In genomic region chr6:37169458-37170272, GRCh38 we compare ENCODE assay signal across 8 cellular contexts. TPM values are rescaled to one million over a fixed set of nuclear protein-coding genes. Genes with fewer than 3 reads are reported as not detected.
DNase-seq lines count a peak whose midpoint lies in the region; ATAC-seq and TF ChIP-seq lines count a peak whose summit lies in the region.

TSS of gene PIM1 (plus strand) at chr6:37170152. CDS start at chr6:37170576, 424 bp downstream.

- DNase-seq in DMS 273 treated with DMSO at 0.1 percent for 48 hours (lab: John Stamatoyannopoulos, UW) (peak; percentile 95), erythroblast (lab: John Stamatoyannopoulos, UW) (peak; percentile 99 to 100)
- peak; percentile 91 for DNase-seq in Jurkat, Clone E6-1 (ENCODE audit: low read depth, low spot score)
- DNase-seq in activated T-cell treated with anti-CD3 and anti-CD28 coated beads, Interleukin-2, amount 50 U/mL, for 24 hours, result peak; percentile 99
- DNase-seq in stimulated activated CD8-positive, alpha-beta memory T cell treated with anti-CD3 and anti-CD28 coated beads, Interleukin-4, amount 100 ng/mL, for 48 hours, result peak; percentile 99

- peak; percentile 57 for ATAC-seq in GM21576 (IDR thresholded peaks at IDR 0.05; ENCODE audit: unreplicated experiment)

- no peaks in the 10 kb centered on the region for H3K27me3 ChIP-seq in mucosa of stomach (ENCODE audit: control insufficient read depth, insufficient read depth, low read length)

- H3K4me1 Mint-ChIP-seq in activated T-cell treated with anti-CD3 and anti-CD28 coated beads, Interleukin-2, amount 50 U/mL, for 24 hours (ENCODE audit: low read depth), result peaks cover 42% of the 10 kb centered on the region

- H3K4me3 Mint-ChIP-seq in activated T-cell treated with anti-CD3 and anti-CD28 coated beads, Interleukin-2, amount 50 U/mL, for 24 hours, result peak within 1 kb of the TSS; percentile 91

- H3K9ac ChIP-seq in mucosa of stomach (ENCODE audit: low read length), result peak within 1 kb of the TSS; percentile 84

- H3K4me1 ChIP-seq in mucosa of stomach (ENCODE audit: control insufficient read depth, insufficient read depth, low read length), result peaks cover 29% of the 10 kb centered on the region

- no peaks in the 10 kb centered on the region for H3K27me3 Mint-ChIP-seq in activated T-cell treated with anti-CD3 and anti-CD28 coated beads, Interleukin-2, amount 50 U/mL, for 24 hours

- H3K27ac Mint-ChIP-seq in activated T-cell treated with anti-CD3 and anti-CD28 coated beads, Interleukin-2, amount 50 U/mL, for 24 hours, result peak within 1 kb of the TSS; percentile 97

- H3K9me3 Mint-ChIP-seq in activated T-cell treated with anti-CD3 and anti-CD28 coated beads, Interleukin-2, amount 50 U/mL, for 24 hours, result no peaks in the 10 kb centered on the region

- H3K36me3 Mint-ChIP-seq in activated T-cell treated with anti-CD3 and anti-CD28 coated beads, Interleukin-2, amount 50 U/mL, for 24 hours (ENCODE audit: low read depth), result peaks cover 44% of the 10 kb centered on the region

- no peak for TF ChIP-seq POLR2A in erythroblast (IDR thresholded peaks at IDR 0.05; ENCODE audit: low read length)

- H3K9me3 ChIP-seq in mucosa of stomach (ENCODE audit: control insufficient read depth, low read length), result no peaks in the 10 kb centered on the region

- peak within 1 kb of the TSS; percentile 64 for H3K4me3 ChIP-seq in Jurkat, Clone E6-1 (ENCODE audit: low read length)
- H3K4me3 ChIP-seq in mucosa of stomach (ENCODE audit: low read length), result peak within 1 kb of the TSS; percentile 85

- H3K36me3 ChIP-seq in mucosa of stomach (ENCODE audit: control insufficient read depth, insufficient read depth, low read length), result no peaks in the 10 kb centered on the region

TF ChIP-seq in PFSK-1, 5 proteins besides CTCF, POLR2A, EP300 and RAD21:
- TF ChIP-seq, protein P1, sequence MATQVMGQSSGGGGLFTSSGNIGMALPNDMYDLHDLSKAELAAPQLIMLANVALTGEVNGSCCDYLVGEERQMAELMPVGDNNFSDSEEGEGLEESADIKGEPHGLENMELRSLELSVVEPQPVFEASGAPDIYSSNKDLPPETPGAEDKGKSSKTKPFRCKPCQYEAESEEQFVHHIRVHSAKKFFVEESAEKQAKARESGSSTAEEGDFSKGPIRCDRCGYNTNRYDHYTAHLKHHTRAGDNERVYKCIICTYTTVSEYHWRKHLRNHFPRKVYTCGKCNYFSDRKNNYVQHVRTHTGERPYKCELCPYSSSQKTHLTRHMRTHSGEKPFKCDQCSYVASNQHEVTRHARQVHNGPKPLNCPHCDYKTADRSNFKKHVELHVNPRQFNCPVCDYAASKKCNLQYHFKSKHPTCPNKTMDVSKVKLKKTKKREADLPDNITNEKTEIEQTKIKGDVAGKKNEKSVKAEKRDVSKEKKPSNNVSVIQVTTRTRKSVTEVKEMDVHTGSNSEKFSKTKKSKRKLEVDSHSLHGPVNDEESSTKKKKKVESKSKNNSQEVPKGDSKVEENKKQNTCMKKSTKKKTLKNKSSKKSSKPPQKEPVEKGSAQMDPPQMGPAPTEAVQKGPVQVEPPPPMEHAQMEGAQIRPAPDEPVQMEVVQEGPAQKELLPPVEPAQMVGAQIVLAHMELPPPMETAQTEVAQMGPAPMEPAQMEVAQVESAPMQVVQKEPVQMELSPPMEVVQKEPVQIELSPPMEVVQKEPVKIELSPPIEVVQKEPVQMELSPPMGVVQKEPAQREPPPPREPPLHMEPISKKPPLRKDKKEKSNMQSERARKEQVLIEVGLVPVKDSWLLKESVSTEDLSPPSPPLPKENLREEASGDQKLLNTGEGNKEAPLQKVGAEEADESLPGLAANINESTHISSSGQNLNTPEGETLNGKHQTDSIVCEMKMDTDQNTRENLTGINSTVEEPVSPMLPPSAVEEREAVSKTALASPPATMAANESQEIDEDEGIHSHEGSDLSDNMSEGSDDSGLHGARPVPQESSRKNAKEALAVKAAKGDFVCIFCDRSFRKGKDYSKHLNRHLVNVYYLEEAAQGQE (IDR thresholded peaks at IDR 0.05; ENCODE audit: insufficient read depth in 1 of 2, low read depth in 2 of 2, low read length in 2 of 2), result no peak; a peak in 1 of 4 replicates
- TF ChIP-seq FOXP2 (optimal IDR thresholded peaks at IDR 0.05; ENCODE audit: borderline replicate concordance, extremely low read depth, extremely low read length, insufficient read depth) (no peak), TAF1 (IDR thresholded peaks at IDR 0.05; ENCODE audit: borderline replicate concordance, insufficient read depth, low read length) (peak; percentile 76; the same call in 1 of the 2 replicates), SIN3A (IDR thresholded peaks at IDR 0.05; ENCODE audit: borderline replicate concordance, insufficient read depth, low read length) (peak; percentile 97; the same call in 1 of the 2 replicates), POLR2AphosphoS5 (IDR thresholded peaks at IDR 0.05; ENCODE audit: low read depth, low read length) (peak; percentile 69)

RNA-seq across cellular contexts. Expression of gene PIM1, which starts in this region (rescaled TPM):
- polyA plus RNA-seq in Jurkat, Clone E6-1 (2012; ENCODE audit: insufficient read depth, insufficient read length), result 4.7 TPM
- 30.6 TPM for polyA plus RNA-seq in PFSK-1 (2012; ENCODE audit: insufficient read length, low read depth)

Comparison
In these comparisons a context has a peak if more than half of its experiments do, and no peak if none do; other contexts are left out.
1. Peak in every context shown above with its lines: DNase-seq, ATAC-seq and H3K4me3 ChIP-seq.